ENCODE assay signal across 12 cellular contexts in genomic region chr13:21232196-21232595, GRCh38. TPM values are rescaled to one million over a fixed set of nuclear protein-coding genes. Genes with fewer than 3 reads are reported as not detected.
A peak's percentile ranks its signal among the peaks of the same experiment; 100 is the strongest.
DNase-seq lines count a peak whose midpoint lies in the region; ATAC-seq and TF ChIP-seq lines count a peak whose summit lies in the region.
"Had no signal": no experiment of that assay in that cellular context is flagged by ENCODE, and none has a peak within 500 bp of the region (broad histone marks: within the 10 kb centered on the region; RNA-seq: fewer than 3 reads in every experiment).

No MANE protein-coding gene starts in this region.

- H3K27ac ChIP-seq in Peyer's patch: peak overlapping the region in 3 of 4 donors; percentile 7 to 39 (median 13)
- no peak overlapping the region for H3K27ac ChIP-seq in effector memory CD4-positive, alpha-beta T cell (ENCODE audit: insufficient read depth, low read length, poor library complexity, severe bottlenecking)

- no peak for ATAC-seq in GM18517 (IDR thresholded peaks at IDR 0.05; ENCODE audit: unreplicated experiment)
- ATAC-seq in GM19324 (IDR thresholded peaks at IDR 0.05; ENCODE audit: low FRiP score, unreplicated experiment): no peak
- ATAC-seq: HCT116 had no signal

- no peaks in the 10 kb centered on the region for H3K9me3 ChIP-seq in Peyer's patch
- H3K9me3 ChIP-seq in effector memory CD4-positive, alpha-beta T cell (ENCODE audit: control insufficient read depth, low read length): no peaks in the 10 kb centered on the region

- H3K36me3 ChIP-seq in Peyer's patch: no peaks in the 10 kb centered on the region
- no peaks in the 10 kb centered on the region for H3K36me3 ChIP-seq in effector memory CD4-positive, alpha-beta T cell (ENCODE audit: control insufficient read depth, insufficient read depth, low read length)

- no peak for TF ChIP-seq POLR2A in Peyer's patch (IDR thresholded peaks at IDR 0.05)

- no peaks in the 10 kb centered on the region for H3K27me3 ChIP-seq in Peyer's patch
- no peaks in the 10 kb centered on the region for H3K27me3 ChIP-seq in effector memory CD4-positive, alpha-beta T cell (replicated peaks; ENCODE audit: control insufficient read depth, insufficient read depth, low read length, poor library complexity, severe bottlenecking)

- H3K4me3 ChIP-seq in Peyer's patch: no peak overlapping the region
- H3K4me3 ChIP-seq in foreskin fibroblast (ENCODE audit: low read depth in 1 of 2, low read length in 2 of 2): peak overlapping the region in 1 of 2 donors; percentile 30
- no peak overlapping the region for H3K4me3 ChIP-seq in skeletal muscle cell (ENCODE audit: low read depth, low read length)
- no peak overlapping the region for H3K4me3 ChIP-seq in effector memory CD4-positive, alpha-beta T cell (ENCODE audit: insufficient read depth, low read depth, low read length, poor library complexity, severe bottlenecking)

- DNase-seq in GM04503 (ENCODE audit: low read depth) (peak; percentile 70), Peyer's patch (no peak), foreskin fibroblast (peak; percentile 61 to 70), skeletal muscle cell (ENCODE audit: low read depth) (peak; percentile 43), ureter (ENCODE audit: low spot score) (no peak)
- no peak for DNase-seq in effector memory CD4-positive, alpha-beta T cell
- DNase-seq: Calu3; NCI-H226; stimulated activated CD8-positive, alpha-beta memory T cell treated with anti-CD3 and anti-CD28 coated beads, Interleukin-4, amount 100 ng/mL, for 48 hours had no signal

- H3K4me1 ChIP-seq in Peyer's patch: no peaks in the 10 kb centered on the region
- H3K4me1 ChIP-seq in effector memory CD4-positive, alpha-beta T cell (ENCODE audit: control insufficient read depth, insufficient read depth, low read length, poor library complexity, severe bottlenecking): no peaks in the 10 kb centered on the region

- TF ChIP-seq CTCF in Peyer's patch (IDR thresholded peaks at IDR 0.05): no peak
- no peak for TF ChIP-seq CTCF in foreskin fibroblast (IDR thresholded peaks at IDR 0.05; ENCODE audit: low read depth, low read length)

RNA-seq across cellular contexts. Expression of gene MRPL57, which starts 55.7 kb away (rescaled TPM):
- total RNA-seq in Peyer's patch: 10 to 100 TPM; 10.1 to 24.3 (median 15.5) TPM
- 15.5 TPM for total RNA-seq in ureter

RNA-seq across cellular contexts. Expression of gene SKA3, which starts 55.8 kb away (rescaled TPM):
- total RNA-seq in Peyer's patch (1 to 10 TPM; 1.1 to 6.6 (median 1.4) TPM), ureter (0.60 TPM)

Comparison
In these comparisons a context has a peak if more than half of its experiments do, and no peak if none do; other contexts are left out.
1. DNase-seq: peak in GM04503 (single experiment), foreskin fibroblast (2 of 2) and skeletal muscle cell (single experiment); none in Peyer's patch (0 of 3), effector memory CD4-positive, alpha-beta T cell (0 of 3) and ureter (single experiment).